In genomic region chr14:68160269-68160668, GRCh38 we compare ENCODE assay signal across 18 cellular contexts.
"Had no signal": no experiment of that assay in that cellular context is flagged by ENCODE, and none has a peak within 500 bp of the region (broad histone marks: within the 10 kb centered on the region; RNA-seq: fewer than 3 reads in every experiment).

No MANE protein-coding gene starts in this region.

- H2AFZ ChIP-seq: parathyroid adenoma had no signal

- H3K36me3 ChIP-seq: neutrophil, thoracic aorta had no signal

- H3K27me3 ChIP-seq: body of pancreas, dorsolateral prefrontal cortex, neutrophil had no signal

- H3K27ac ChIP-seq: body of pancreas, dorsolateral prefrontal cortex, neutrophil, parathyroid adenoma, thoracic aorta had no signal

- H3K4me3 ChIP-seq: body of pancreas, dorsolateral prefrontal cortex, thoracic aorta had no signal

- H3K9ac ChIP-seq: parathyroid adenoma had no signal

- H3K9me3 ChIP-seq: body of pancreas, neutrophil, thoracic aorta had no signal

- H3K79me2 ChIP-seq: parathyroid adenoma had no signal

- ATAC-seq: activated CD8-positive, alpha-beta T cell treated with anti-CD3 and anti-CD28 coated beads, Interleukin-2, amount 10 ng/mL, durations not matched to agents 7 days and 5 days; body of pancreas; natural killer cell; stimulated activated naive CD8-positive, alpha-beta T cell treated with anti-CD3 and anti-CD28 coated beads, Interleukin-15, amount 100 ng/mL, for 72 hours had no signal

- DNase-seq: activated CD4-positive, alpha-beta T cell treated with anti-CD3 and anti-CD28 coated beads, Interleukin-2, amount 10 ng/mL, durations not matched to agents 7 days and 5 days; activated CD8-positive, alpha-beta T cell treated with anti-CD3 and anti-CD28 coated beads, Interleukin-2, amount 10 ng/mL, durations not matched to agents 7 days and 5 days; activated naive CD4-positive, alpha-beta T cell treated with Interleukin-2 at 50 U/mL for 16 hours; activated naive CD8-positive, alpha-beta T cell treated with anti-CD3 and anti-CD28 coated beads, Interleukin-2, amount 10 ng/mL, durations not matched to agents 7 days and 5 days; activated T-cell treated with anti-CD3 and anti-CD28 coated beads, Interleukin-2, amount 50 U/mL, for 24 hours; body of pancreas; caudate nucleus; dorsolateral prefrontal cortex; erythroblast; head of caudate nucleus; mesenchymal stem cell; natural killer cell; stimulated activated CD4-positive, alpha-beta T cell treated with anti-CD3 and anti-CD28 coated beads, Interleukin-1b, Interleukin-23, amount 100 ng/mL, for 48 hours; stimulated activated naive CD8-positive, alpha-beta T cell treated with anti-CD3 and anti-CD28 coated beads, Interleukin-15, amount 100 ng/mL, for 72 hours; T1000 had no signal
